In genomic region chr3:135458539-135458938, GRCh38 we compare ENCODE assay signal across 32 cellular contexts.
"Had no signal": no experiment of that assay in that cellular context is flagged by ENCODE, and none has a peak within 500 bp of the region (broad histone marks: within the 10 kb centered on the region; RNA-seq: fewer than 3 reads in every experiment).

No MANE protein-coding gene starts in this region.

- H3K27ac ChIP-seq: neutrophil, ovary, parathyroid adenoma, psoas muscle, skin epidermis, spleen, suprapubic skin, testis, tibial artery, transverse colon, upper lobe of right lung, uterus had no signal

- H3K4me1 Mint-ChIP-seq: naive thymus-derived CD8-positive, alpha-beta T cell; stimulated activated naive CD8-positive, alpha-beta T cell treated with anti-CD3 and anti-CD28 coated beads, Interleukin-15, amount 100 ng/mL, for 72 hours had no signal

- H3K36me3 Mint-ChIP-seq: naive thymus-derived CD8-positive, alpha-beta T cell; natural killer cell treated with Interleukin-12 subunit alpha and Interleukin-12 subunit beta and Interleukin-15 and Interleukin-18, amount 100 ng/mL, for 72 hours; stimulated activated memory B cell treated with anti-CD40 and anti-IgM and Interleukin-4, amounts not matched to agents 10 μg/mL and 1 μg/mL and 100 μg/mL, for 72 hours; type B pancreatic cell had no signal

- H3K4me3 ChIP-seq: ovary, psoas muscle, skin epidermis, smooth muscle cell, spleen, suprapubic skin, testis, tibial artery, transverse colon, upper lobe of right lung, uterus had no signal

- H3K9me3 ChIP-seq: neutrophil, ovary, psoas muscle, suprapubic skin, testis, tibial artery, transverse colon, upper lobe of right lung, uterus had no signal

- H3K27me3 ChIP-seq: neutrophil, ovary, testis, uterus had no signal

- H2AFZ ChIP-seq: parathyroid adenoma had no signal

- H3K27ac Mint-ChIP-seq: naive thymus-derived CD8-positive, alpha-beta T cell; natural killer cell treated with Interleukin-12 subunit alpha and Interleukin-12 subunit beta and Interleukin-15 and Interleukin-18, amount 100 ng/mL, for 72 hours; nephron progenitor cell; stimulated activated naive CD8-positive, alpha-beta T cell treated with anti-CD3 and anti-CD28 coated beads, Interleukin-15, amount 100 ng/mL, for 72 hours; type B pancreatic cell had no signal

- H3K27me3 Mint-ChIP-seq: natural killer cell treated with Interleukin-12 subunit alpha and Interleukin-12 subunit beta and Interleukin-15 and Interleukin-18, amount 100 ng/mL, for 72 hours; stimulated activated memory B cell treated with anti-CD40 and anti-IgM and Interleukin-4, amounts not matched to agents 10 μg/mL and 1 μg/mL and 100 μg/mL, for 72 hours; stimulated activated naive CD8-positive, alpha-beta T cell treated with anti-CD3 and anti-CD28 coated beads, Interleukin-15, amount 100 ng/mL, for 72 hours had no signal

- H3K36me3 ChIP-seq: neutrophil, ovary, spleen, suprapubic skin, tibial artery, transverse colon, upper lobe of right lung, uterus had no signal

- H3K9ac ChIP-seq: parathyroid adenoma had no signal

- H3K9me3 Mint-ChIP-seq: neural crest cell; stimulated activated naive CD8-positive, alpha-beta T cell treated with anti-CD3 and anti-CD28 coated beads, Interleukin-15, amount 100 ng/mL, for 72 hours; type B pancreatic cell had no signal

- ATAC-seq: naive thymus-derived CD8-positive, alpha-beta T cell; natural killer cell treated with Interleukin-12 subunit alpha and Interleukin-12 subunit beta and Interleukin-15 and Interleukin-18, amount 100 ng/mL, for 72 hours; psoas muscle; right cardiac atrium; sciatic nerve; stimulated activated memory B cell treated with anti-CD40 and anti-IgM and Interleukin-4, amounts not matched to agents 10 μg/mL and 1 μg/mL and 100 μg/mL, for 72 hours; stimulated activated naive CD8-positive, alpha-beta T cell treated with anti-CD3 and anti-CD28 coated beads, Interleukin-15, amount 100 ng/mL, for 72 hours; stimulated activated naive CD8-positive, alpha-beta T cell treated with anti-CD3 and anti-CD28 coated beads, Interleukin-15, Interleukin-2, amounts not matched to agents 100 U/mL and 50 U/mL, for 24 hours; upper lobe of right lung had no signal

- DNase-seq: naive thymus-derived CD8-positive, alpha-beta T cell; nephron progenitor cell; nucleus accumbens; ovary; posterior cingulate gyrus; psoas muscle; spleen; stimulated activated CD4-positive, alpha-beta T cell treated with anti-CD3 and anti-CD28 coated beads, Interleukin-12 subunit alpha, Interleukin-12 subunit beta, amount 100 ng/mL, for 4 hours; stimulated activated CD4-positive, alpha-beta T cell treated with anti-CD3 and anti-CD28 coated beads, Interleukin-1b, Interleukin-23, amount 100 ng/mL, for 48 hours; stimulated activated CD4-positive, alpha-beta T cell treated with anti-CD3 and anti-CD28 coated beads, Interleukin-4, amount 100 ng/mL, for 1 hour; stimulated activated CD4-positive, alpha-beta T cell treated with anti-CD3 and anti-CD28 coated beads, Interleukin-4, amount 100 ng/mL, for 4 hours; stimulated activated CD8-positive, alpha-beta memory T cell treated with anti-CD3 and anti-CD28 coated beads, Interleukin-4, amount 100 ng/mL, for 48 hours; stimulated activated naive CD4-positive, alpha-beta T cell; stimulated activated naive CD8-positive, alpha-beta T cell treated with anti-CD3 and anti-CD28 coated beads, Interleukin-15, amount 100 ng/mL, for 72 hours; stimulated activated naive CD8-positive, alpha-beta T cell treated with anti-CD3 and anti-CD28 coated beads, Interleukin-15, Interleukin-2, amounts not matched to agents 100 U/mL and 50 U/mL, for 24 hours; substantia nigra; testis; tibial artery; transverse colon; upper lobe of right lung; uterus had no signal

- H3K4me3 Mint-ChIP-seq: naive thymus-derived CD8-positive, alpha-beta T cell; natural killer cell treated with Interleukin-12 subunit alpha and Interleukin-12 subunit beta and Interleukin-15 and Interleukin-18, amount 100 ng/mL, for 72 hours; nephron progenitor cell; neural crest cell; stimulated activated memory B cell treated with anti-CD40 and anti-IgM and Interleukin-4, amounts not matched to agents 10 μg/mL and 1 μg/mL and 100 μg/mL, for 72 hours; stimulated activated naive CD8-positive, alpha-beta T cell treated with anti-CD3 and anti-CD28 coated beads, Interleukin-15, amount 100 ng/mL, for 72 hours; type B pancreatic cell had no signal

- H3K4me1 ChIP-seq: parathyroid adenoma, psoas muscle, spleen, suprapubic skin, testis, tibial artery, transverse colon, upper lobe of right lung, uterus had no signal

- H3K4me2 ChIP-seq: smooth muscle cell had no signal

- H3K79me2 ChIP-seq: parathyroid adenoma had no signal
